Comparison of ENCODE assay signal across 14 cellular contexts in the genomic region with DNA sequence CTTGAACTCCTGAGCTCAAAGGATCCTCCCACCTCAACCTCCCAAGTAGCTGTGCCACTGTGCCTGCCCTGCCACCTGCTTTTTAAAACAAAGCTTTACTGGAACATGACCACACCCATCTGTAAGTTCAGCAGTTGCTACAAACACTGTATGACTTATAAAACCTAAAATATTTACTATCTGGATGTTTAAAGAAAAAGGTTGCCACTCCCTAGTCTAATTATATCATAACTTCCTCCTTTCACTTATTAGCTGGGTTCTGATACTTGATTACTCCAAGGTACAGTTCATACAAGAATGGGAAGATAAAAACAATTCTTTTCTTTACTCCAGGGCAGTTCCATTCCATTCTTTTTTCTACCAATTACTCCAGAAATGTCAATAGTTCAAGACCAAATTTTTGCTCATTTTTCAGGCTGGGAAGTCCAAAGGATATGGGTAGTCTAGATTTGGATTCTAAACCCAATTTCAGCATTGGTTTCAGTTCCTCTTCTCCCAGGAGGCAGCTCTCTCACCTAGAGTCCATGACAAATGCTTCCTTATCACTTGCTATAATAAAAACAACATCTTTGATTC.
DNase-seq lines count a peak whose midpoint lies in the region; ATAC-seq and TF ChIP-seq lines count a peak whose summit lies in the region.
"Had no signal": no experiment of that assay in that cellular context is flagged by ENCODE, and none has a peak within 500 bp of the region (broad histone marks: within the 10 kb centered on the region; RNA-seq: fewer than 3 reads in every experiment).

No MANE protein-coding gene starts in this region.

- H3K27ac ChIP-seq in prostate gland = peak overlapping the region; percentile 14 to 27
- H3K27ac ChIP-seq: HL-60, SJCRH30 had no signal

- no peaks in the 10 kb centered on the region for H3K4me1 ChIP-seq in prostate gland (replicated peaks)
- H3K4me1 ChIP-seq: HAP-1, SJCRH30 had no signal

- TF ChIP-seq POLR2A in prostate gland (IDR thresholded peaks at IDR 0.05) = no peak

- H3K27ac Mint-ChIP-seq in activated B cell treated with CpG ODN at 0.5 μM for 24 hours = peak overlapping the region; percentile 92
- H3K27ac Mint-ChIP-seq: activated naive CD8-positive, alpha-beta T cell treated with anti-CD3 and anti-CD28 coated beads, Interleukin-2, amount 10 ng/mL, durations not matched to agents 7 days and 5 days had no signal

- no peaks in the 10 kb centered on the region for H3K27me3 ChIP-seq in prostate gland (replicated peaks; ENCODE audit: insufficient read depth)
- H3K27me3 ChIP-seq: SJCRH30 had no signal

- intact Hi-C loops in activated B cell treated with CpG ODN at 0.5 μM for 24 hours (cut with micrococcal nuclease) = loop anchor here (5.0 kb wide), 1 partner anchor 62 kb away; a partner anchor contains a TSS
- intact Hi-C loops in prostate gland (cut with DNase I) = no loop called here

- H3K4me3 ChIP-seq in prostate gland = no peak overlapping the region
- H3K4me3 ChIP-seq: HAP-1, SJCRH30 had no signal

- peaks cover 63% of the 10 kb centered on the region for H3K36me3 Mint-ChIP-seq in activated B cell treated with CpG ODN at 0.5 μM for 24 hours (ENCODE audit: low read depth)

- H3K27me3 Mint-ChIP-seq in activated B cell treated with CpG ODN at 0.5 μM for 24 hours = no peaks in the 10 kb centered on the region
- H3K27me3 Mint-ChIP-seq: activated naive CD8-positive, alpha-beta T cell treated with anti-CD3 and anti-CD28 coated beads, Interleukin-2, amount 10 ng/mL, durations not matched to agents 7 days and 5 days had no signal

- no peak for TF ChIP-seq CTCF in activated B cell treated with CpG ODN at 0.5 μM for 24 hours (IDR thresholded peaks at IDR 0.05)
- no peak for TF ChIP-seq CTCF in prostate gland (IDR thresholded peaks at IDR 0.05)

- CTCF ChIA-PET in activated B cell treated with CpG ODN at 0.5 μM for 24 hours (lab: Charles Lee) = interaction anchor here (1.3 to 1.9 kb wide), 3 partner anchors 19 to 47 kb away, joined by 4 to 9 read pairs (median 6); no protein-coding TSS in a partner anchor

- H3K4me3 Mint-ChIP-seq in activated B cell treated with CpG ODN at 0.5 μM for 24 hours = peak overlapping the region; percentile 61
- H3K4me3 Mint-ChIP-seq: activated naive CD8-positive, alpha-beta T cell treated with anti-CD3 and anti-CD28 coated beads, Interleukin-2, amount 10 ng/mL, durations not matched to agents 7 days and 5 days had no signal

- no peak for DNase-seq in activated B cell treated with CpG ODN at 0.5 μM for 24 hours
- DNase-seq in prostate gland (ENCODE audit: low spot score) = peak; percentile 48
- no peak for DNase-seq in NCI-H526 treated with DMSO at 0.1 percent for 48 hours (lab: John Stamatoyannopoulos, UW)
- DNase-seq in NCI-H1048 (lab: John Stamatoyannopoulos, UW) = no peak
- DNase-seq: activated CD4-positive, alpha-beta T cell treated with anti-CD3 and anti-CD28 coated beads, Interleukin-2, amount 50 U/mL, for 4 hours; activated naive CD8-positive, alpha-beta T cell treated with anti-CD3 and anti-CD28 coated beads, Interleukin-2, amount 10 ng/mL, durations not matched to agents 7 days and 5 days; NCI-H1930; SJCRH30; stimulated activated CD4-positive, alpha-beta T cell treated with anti-CD3 and anti-CD28 coated beads, Interleukin-12 subunit alpha, Interleukin-12 subunit beta, amount 100 ng/mL, for 4 hours had no signal

- peaks cover 2 to 7% of the 10 kb centered on the region in 2 donors for H3K36me3 ChIP-seq in prostate gland

- POLR2A ChIA-PET in activated B cell treated with CpG ODN at 0.5 μM for 24 hours (lab: Charles Lee) = interaction anchor here (0.6 to 1.5 kb wide), 7 partner anchors 10 to 237 kb away, joined by 3 to 8 read pairs (median 4); a partner anchor contains a TSS

- ATAC-seq in GM18868 (IDR thresholded peaks at IDR 0.05; ENCODE audit: unreplicated experiment) (peak; percentile 43), HG03432 (IDR thresholded peaks at IDR 0.05; ENCODE audit: unreplicated experiment) (peak; percentile 45), activated B cell treated with CpG ODN at 0.5 μM for 24 hours (ENCODE audit: low read depth) (peak; percentile 75), GM19455 (IDR thresholded peaks at IDR 0.05; ENCODE audit: unreplicated experiment) (no peak)

- no peaks in the 10 kb centered on the region for H3K9me3 ChIP-seq in prostate gland
- H3K9me3 ChIP-seq: SJCRH30 had no signal

- peaks cover 60% of the 10 kb centered on the region for H3K4me1 Mint-ChIP-seq in activated B cell treated with CpG ODN at 0.5 μM for 24 hours
- H3K4me1 Mint-ChIP-seq: activated naive CD8-positive, alpha-beta T cell treated with anti-CD3 and anti-CD28 coated beads, Interleukin-2, amount 10 ng/mL, durations not matched to agents 7 days and 5 days had no signal

- peaks cover 6% of the 10 kb centered on the region for H3K9me3 Mint-ChIP-seq in activated B cell treated with CpG ODN at 0.5 μM for 24 hours
